In the genomic region with DNA sequence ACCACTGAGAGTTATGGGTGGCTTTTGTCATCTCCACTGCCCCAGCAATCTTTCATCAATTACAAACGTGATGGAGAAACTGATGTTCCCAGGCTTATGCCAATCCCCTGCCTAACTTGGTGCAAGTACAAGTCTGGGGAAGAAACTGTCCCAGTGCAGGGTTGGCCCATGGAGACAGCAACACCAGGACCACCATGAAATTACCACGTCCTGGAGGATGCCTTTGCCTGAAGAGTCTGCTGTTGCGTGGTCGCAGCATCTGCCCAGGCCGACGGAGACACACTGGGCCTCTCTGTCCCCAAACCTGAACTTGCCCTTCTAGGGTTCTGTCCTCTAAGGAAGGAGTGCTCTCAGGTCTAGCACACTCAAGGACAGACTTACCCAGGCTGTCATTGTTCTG, we compare ENCODE assay signal across 16 cellular contexts.
A peak's percentile ranks its signal among the peaks of the same experiment; 100 is the strongest.
DNase-seq lines count a peak whose midpoint lies in the region; ATAC-seq and TF ChIP-seq lines count a peak whose summit lies in the region.
"Had no signal": no experiment of that assay in that cellular context is flagged by ENCODE, and none has a peak within 500 bp of the region (broad histone marks: within the 10 kb centered on the region; RNA-seq: fewer than 3 reads in every experiment).

No MANE protein-coding gene starts in this region.

- intact Hi-C loops in activated CD4-positive, alpha-beta T cell treated with anti-CD3 and anti-CD28 coated beads, Interleukin-2, amount 10 ng/mL, durations not matched to agents 24 days and 14 days (cut with micrococcal nuclease), result no loop called here

- no peaks in the 10 kb centered on the region for H3K9me3 Mint-ChIP-seq in activated CD4-positive, alpha-beta T cell treated with anti-CD3 and anti-CD28 coated beads, Interleukin-2, amount 10 ng/mL, durations not matched to agents 24 days and 14 days
- H3K9me3 Mint-ChIP-seq in activated CD4-positive, alpha-beta T cell treated with anti-CD3 and anti-CD28 coated beads, Interleukin-2, amount 10 ng/mL, durations not matched to agents 7 days and 5 days, result no peaks in the 10 kb centered on the region
- H3K9me3 Mint-ChIP-seq in osteocyte (ENCODE audit: unreplicated experiment), result peaks cover 24% of the 10 kb centered on the region
- H3K9me3 Mint-ChIP-seq in activated T-cell treated with anti-CD3 and anti-CD28 coated beads, Interleukin-2, amount 50 U/mL, for 72 hours, result peaks cover 1 to 2% of the 10 kb centered on the region in 2 donors

- CTCF ChIA-PET in activated CD4-positive, alpha-beta T cell treated with anti-CD3 and anti-CD28 coated beads, Interleukin-2, amount 10 ng/mL, durations not matched to agents 7 days and 5 days (lab: Charles Lee), result no interaction called here

- no peaks in the 10 kb centered on the region for H3K27me3 ChIP-seq in layer of hippocampus (ENCODE audit: control insufficient read depth, insufficient read depth, low read length)

- POLR2A ChIA-PET in activated CD4-positive, alpha-beta T cell treated with anti-CD3 and anti-CD28 coated beads, Interleukin-2, amount 10 ng/mL, durations not matched to agents 7 days and 5 days (lab: Charles Lee), result no interaction called here

- H3K4me1 Mint-ChIP-seq in activated CD4-positive, alpha-beta T cell treated with anti-CD3 and anti-CD28 coated beads, Interleukin-2, amount 10 ng/mL, durations not matched to agents 24 days and 14 days, result no peaks in the 10 kb centered on the region
- no peaks in the 10 kb centered on the region for H3K4me1 Mint-ChIP-seq in activated CD4-positive, alpha-beta T cell treated with anti-CD3 and anti-CD28 coated beads, Interleukin-2, amount 10 ng/mL, durations not matched to agents 7 days and 5 days
- no peaks in the 10 kb centered on the region for H3K4me1 Mint-ChIP-seq in osteocyte (ENCODE audit: unreplicated experiment)
- no peaks in the 10 kb centered on the region for H3K4me1 Mint-ChIP-seq in activated T-cell treated with anti-CD3 and anti-CD28 coated beads, Interleukin-2, amount 50 U/mL, for 72 hours (ENCODE audit: low read depth)
- H3K4me1 Mint-ChIP-seq: CD4-positive, CD25-positive, alpha-beta regulatory T cell had no signal

- peak; percentile 27 for DNase-seq in activated CD4-positive, alpha-beta T cell treated with anti-CD3 and anti-CD28 coated beads, Interleukin-2, amount 10 ng/mL, durations not matched to agents 24 days and 14 days
- DNase-seq in activated CD4-positive, alpha-beta T cell treated with anti-CD3 and anti-CD28 coated beads, Interleukin-2, amount 10 ng/mL, durations not matched to agents 7 days and 5 days, result no peak
- DNase-seq in osteocyte (ENCODE audit: extremely low spot score, unreplicated experiment), result peak; percentile 68
- no peak for DNase-seq in activated CD8-positive, alpha-beta memory T cell treated with anti-CD3 and anti-CD28 coated beads for 24 hours
- DNase-seq in activated T-cell treated with anti-CD3 and anti-CD28 coated beads, Interleukin-2, amount 50 U/mL, for 72 hours, result no peak
- DNase-seq: Calu3; CD4-positive, CD25-positive, alpha-beta regulatory T cell; DMS 273 treated with DMSO at 0.1 percent for 48 hours; DMS79 treated with DMSO at 0.1 percent for 48 hours; EL; GOT3 had no signal

- H3K27ac ChIP-seq in layer of hippocampus (ENCODE audit: low read depth, low read length), result peak overlapping the region; percentile 3
- H3K27ac ChIP-seq: 22Rv1, HL-60 had no signal

- H3K27me3 Mint-ChIP-seq in activated CD4-positive, alpha-beta T cell treated with anti-CD3 and anti-CD28 coated beads, Interleukin-2, amount 10 ng/mL, durations not matched to agents 24 days and 14 days, result no peaks in the 10 kb centered on the region
- H3K27me3 Mint-ChIP-seq in activated CD4-positive, alpha-beta T cell treated with anti-CD3 and anti-CD28 coated beads, Interleukin-2, amount 10 ng/mL, durations not matched to agents 7 days and 5 days, result no peaks in the 10 kb centered on the region
- no peaks in the 10 kb centered on the region for H3K27me3 Mint-ChIP-seq in osteocyte (ENCODE audit: unreplicated experiment)
- no peaks in the 10 kb centered on the region for H3K27me3 Mint-ChIP-seq in activated T-cell treated with anti-CD3 and anti-CD28 coated beads, Interleukin-2, amount 50 U/mL, for 72 hours (ENCODE audit: low read depth)
- H3K27me3 Mint-ChIP-seq: CD4-positive, CD25-positive, alpha-beta regulatory T cell had no signal

- no peak for ATAC-seq in GM21526 (IDR thresholded peaks at IDR 0.05; ENCODE audit: low FRiP score, unreplicated experiment)
- ATAC-seq in HG03520 (IDR thresholded peaks at IDR 0.05; ENCODE audit: unreplicated experiment), result no peak
- ATAC-seq in activated T-cell treated with anti-CD3 and anti-CD28 coated beads, Interleukin-2, amount 50 U/mL, for 72 hours (replicated peaks in 1 of 2), result no peak

- no peak overlapping the region for H3K27ac Mint-ChIP-seq in activated CD4-positive, alpha-beta T cell treated with anti-CD3 and anti-CD28 coated beads, Interleukin-2, amount 10 ng/mL, durations not matched to agents 24 days and 14 days
- no peak overlapping the region for H3K27ac Mint-ChIP-seq in activated CD4-positive, alpha-beta T cell treated with anti-CD3 and anti-CD28 coated beads, Interleukin-2, amount 10 ng/mL, durations not matched to agents 7 days and 5 days
- no peak overlapping the region for H3K27ac Mint-ChIP-seq in osteocyte (ENCODE audit: unreplicated experiment)
- H3K27ac Mint-ChIP-seq in activated T-cell treated with anti-CD3 and anti-CD28 coated beads, Interleukin-2, amount 50 U/mL, for 72 hours, result no peak overlapping the region
- H3K27ac Mint-ChIP-seq: CD4-positive, CD25-positive, alpha-beta regulatory T cell had no signal

- TF ChIP-seq CTCF in osteocyte (IDR thresholded peaks at IDR 0.05), result no peak

- H3K4me3 Mint-ChIP-seq in activated CD4-positive, alpha-beta T cell treated with anti-CD3 and anti-CD28 coated beads, Interleukin-2, amount 10 ng/mL, durations not matched to agents 24 days and 14 days, result no peak overlapping the region
- H3K4me3 Mint-ChIP-seq in activated CD4-positive, alpha-beta T cell treated with anti-CD3 and anti-CD28 coated beads, Interleukin-2, amount 10 ng/mL, durations not matched to agents 7 days and 5 days, result no peak overlapping the region
- H3K4me3 Mint-ChIP-seq in osteocyte (ENCODE audit: unreplicated experiment), result no peak overlapping the region
- no peak overlapping the region for H3K4me3 Mint-ChIP-seq in activated T-cell treated with anti-CD3 and anti-CD28 coated beads, Interleukin-2, amount 50 U/mL, for 72 hours
- H3K4me3 Mint-ChIP-seq: CD4-positive, CD25-positive, alpha-beta regulatory T cell had no signal

- H3K36me3 Mint-ChIP-seq in activated CD4-positive, alpha-beta T cell treated with anti-CD3 and anti-CD28 coated beads, Interleukin-2, amount 10 ng/mL, durations not matched to agents 24 days and 14 days (ENCODE audit: low read depth), result no peaks in the 10 kb centered on the region
- no peaks in the 10 kb centered on the region for H3K36me3 Mint-ChIP-seq in activated CD4-positive, alpha-beta T cell treated with anti-CD3 and anti-CD28 coated beads, Interleukin-2, amount 10 ng/mL, durations not matched to agents 7 days and 5 days (ENCODE audit: low read depth)
- H3K36me3 Mint-ChIP-seq in osteocyte (ENCODE audit: unreplicated experiment), result no peaks in the 10 kb centered on the region
- no peaks in the 10 kb centered on the region for H3K36me3 Mint-ChIP-seq in activated T-cell treated with anti-CD3 and anti-CD28 coated beads, Interleukin-2, amount 50 U/mL, for 72 hours (ENCODE audit: insufficient read depth in 2 of 2)
- H3K36me3 Mint-ChIP-seq: CD4-positive, CD25-positive, alpha-beta regulatory T cell had no signal

Comparison
In these comparisons a context has a peak if more than half of its experiments do, and no peak if none do; other contexts are left out.
1. DNase-seq: peak in activated CD4-positive, alpha-beta T cell treated with anti-CD3 and anti-CD28 coated beads, Interleukin-2, amount 10 ng/mL, durations not matched to agents 24 days and 14 days (single experiment) and osteocyte (single experiment); none in activated CD4-positive, alpha-beta T cell treated with anti-CD3 and anti-CD28 coated beads, Interleukin-2, amount 10 ng/mL, durations not matched to agents 7 days and 5 days (single experiment), activated CD8-positive, alpha-beta memory T cell treated with anti-CD3 and anti-CD28 coated beads for 24 hours (single experiment) and activated T-cell treated with anti-CD3 and anti-CD28 coated beads, Interleukin-2, amount 50 U/mL, for 72 hours (0 of 2).